Comparison of ENCODE assay signal across 8 cellular contexts in the genomic region with DNA sequence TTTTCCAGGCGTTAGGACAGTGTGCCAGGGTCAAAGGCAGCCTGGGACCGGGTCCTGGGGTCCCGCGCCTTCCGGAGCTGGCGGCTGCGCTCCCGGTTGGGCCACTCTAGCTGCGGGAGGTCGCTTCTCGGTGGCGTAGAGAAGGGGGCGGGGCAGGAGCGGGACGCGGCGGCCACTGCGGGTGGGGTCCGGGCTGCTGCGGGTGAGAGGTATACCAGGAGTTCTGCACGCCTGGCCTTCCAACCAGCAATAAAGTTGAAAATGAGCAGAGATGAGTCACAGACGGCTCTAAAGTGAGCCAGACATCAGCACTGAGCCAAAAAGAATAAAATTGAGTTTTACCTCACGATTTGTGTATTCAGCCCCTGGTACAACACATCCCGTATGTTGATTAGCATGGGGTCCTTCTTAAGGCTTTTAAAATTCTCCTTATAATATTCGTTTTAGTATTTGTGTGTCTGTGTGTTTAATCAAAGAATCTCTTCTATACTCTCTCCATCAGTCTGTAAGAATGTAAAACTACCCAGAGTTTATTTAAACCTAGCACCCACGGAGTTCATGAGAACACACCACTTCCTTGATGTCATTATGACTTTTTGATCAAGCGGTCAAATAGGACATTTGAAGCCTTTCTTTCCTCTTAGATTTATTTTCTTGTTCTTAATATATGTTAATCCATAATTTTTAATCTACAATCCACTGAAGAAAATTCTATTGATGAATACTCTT. TPM values are rescaled to one million over a fixed set of nuclear protein-coding genes. Genes with fewer than 3 reads are reported as not detected.
DNase-seq lines count a peak whose midpoint lies in the region; ATAC-seq lines count a peak whose summit lies in the region.

A gene (minus strand): TSS at position 108 of the 729 bp plus-strand sequence. CDS start 107 bp downstream, at position 1.

- peak; percentile 53 for DNase-seq in EL
- DNase-seq in NCI-H460 (ENCODE audit: extremely low read depth, low read depth) = peak; percentile 40
- DNase-seq in activated T-cell treated with anti-CD3 and anti-CD28 coated beads, Interleukin-2, amount 50 U/mL, for 72 hours = peak; percentile 46 to 62
- peak; percentile 42 for DNase-seq in globus pallidus (ENCODE audit: low spot score)
- DNase-seq in posterior cingulate gyrus = peak; percentile 15 to 92 (median 51)

- peak within 1 kb of the TSS; percentile 54 to 75 for H3K4me3 Mint-ChIP-seq in activated T-cell treated with anti-CD3 and anti-CD28 coated beads, Interleukin-2, amount 50 U/mL, for 72 hours

- no peak within 1 kb of the TSS for H3K27ac Mint-ChIP-seq in activated T-cell treated with anti-CD3 and anti-CD28 coated beads, Interleukin-2, amount 50 U/mL, for 72 hours

- peaks cover 2 to 6% of the 10 kb centered on the region in 2 donors for H3K9me3 Mint-ChIP-seq in activated T-cell treated with anti-CD3 and anti-CD28 coated beads, Interleukin-2, amount 50 U/mL, for 72 hours

- peak; percentile 77 to 92 for ATAC-seq in activated T-cell treated with anti-CD3 and anti-CD28 coated beads, Interleukin-2, amount 50 U/mL, for 72 hours (replicated peaks in 1 of 2)
- ATAC-seq in HG03439 (IDR thresholded peaks at IDR 0.05; ENCODE audit: unreplicated experiment) (no peak), GM19467 (IDR thresholded peaks at IDR 0.05; ENCODE audit: unreplicated experiment) (no peak), HG02970 (IDR thresholded peaks at IDR 0.05; ENCODE audit: low FRiP score, unreplicated experiment) (no peak)

- H3K36me3 Mint-ChIP-seq in activated T-cell treated with anti-CD3 and anti-CD28 coated beads, Interleukin-2, amount 50 U/mL, for 72 hours (ENCODE audit: insufficient read depth in 2 of 2) = peaks cover 4 to 5% of the 10 kb centered on the region in 2 donors

- peaks cover 14% of the 10 kb centered on the region for H3K27me3 Mint-ChIP-seq in activated T-cell treated with anti-CD3 and anti-CD28 coated beads, Interleukin-2, amount 50 U/mL, for 72 hours (ENCODE audit: low read depth)

- H3K4me1 Mint-ChIP-seq in activated T-cell treated with anti-CD3 and anti-CD28 coated beads, Interleukin-2, amount 50 U/mL, for 72 hours (ENCODE audit: low read depth) = peaks cover 8% of the 10 kb centered on the region

- intact Hi-C loops in posterior cingulate gyrus (cut with DNase I) = no loop called here

RNA-seq across cellular contexts. Expression of the gene that starts here (rescaled TPM):
- total RNA-seq in NCI-H460 (2014; rRNA removed; shearing (Covaris generic)) = 1.3 and 2.0 TPM in 2 replicates
- polyA plus RNA-seq in NCI-H460 (2014; cell fraction: nucleus; rRNA removed) = not detected in 2 replicates
- total RNA-seq in activated T-cell treated with anti-CD3 and anti-CD28 coated beads, Interleukin-2, amount 50 U/mL, for 72 hours = under 1 TPM in 1 of 2 donors, not detected in 1; 0.48 TPM

Comparison
In these comparisons a context has a peak if more than half of its experiments do, and no peak if none do; other contexts are left out.
1. Peak in DNase-seq and ATAC-seq in activated T-cell treated with anti-CD3 and anti-CD28 coated beads, Interleukin-2, amount 50 U/mL, for 72 hours; RNA of the gene not detected or under 1 TPM.